11 cellular contexts compared by ENCODE assay signal in the genomic region with DNA sequence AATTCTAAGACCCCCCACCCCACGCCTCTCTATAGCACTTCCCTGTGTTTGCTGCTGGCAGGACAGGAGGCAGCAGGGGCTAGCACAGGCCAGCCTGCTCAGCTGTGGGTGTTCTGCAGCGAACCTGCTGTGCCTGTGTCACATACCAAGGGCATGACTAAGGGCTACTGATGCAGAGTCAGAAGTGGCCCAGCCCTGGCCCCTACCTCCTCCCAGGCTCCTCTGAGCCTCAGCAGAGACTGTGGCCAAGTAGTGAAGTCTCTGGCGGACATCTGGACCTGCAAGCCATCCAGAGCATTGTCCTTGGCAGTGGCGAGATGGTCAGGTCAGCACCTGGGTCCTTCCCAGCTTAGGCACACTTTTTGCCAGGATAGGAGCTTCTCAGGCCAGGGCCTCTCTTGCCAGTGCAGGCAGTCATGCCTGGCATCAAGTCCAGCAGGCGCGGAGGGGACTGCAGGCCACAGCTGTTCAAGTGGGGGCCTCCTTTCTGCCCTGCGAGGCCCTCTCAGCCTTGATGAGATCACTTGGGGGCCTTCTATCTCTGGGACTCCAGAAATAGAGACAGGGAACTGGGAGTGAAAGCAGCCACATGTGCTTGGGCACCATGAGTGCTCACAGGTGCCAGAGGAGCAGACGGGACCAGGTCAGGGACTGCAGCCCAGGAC.
DNase-seq lines count a peak whose midpoint lies in the region; ATAC-seq and TF ChIP-seq lines count a peak whose summit lies in the region.
"Had no signal": no experiment of that assay in that cellular context is flagged by ENCODE, and none has a peak within 500 bp of the region (broad histone marks: within the 10 kb centered on the region; RNA-seq: fewer than 3 reads in every experiment).

No MANE protein-coding gene starts in this region.

- H3K36me3 Mint-ChIP-seq in H9 (ENCODE audit: insufficient read depth in 1 of 3, low read depth in 3 of 3): no peaks in the 10 kb centered on the region; a peak in 1 of 7 replicates
- no peaks in the 10 kb centered on the region for H3K36me3 Mint-ChIP-seq in CD4-positive, alpha-beta T cell (ENCODE audit: low read depth)

- H3K4me1 ChIP-seq in H9 (ENCODE audit: insufficient read depth, low read length) (no peaks in the 10 kb centered on the region), foreskin keratinocyte (no peaks in the 10 kb centered on the region), psoas muscle (no peaks in the 10 kb centered on the region)

- peaks cover 5 to 12% of the 10 kb centered on the region in 2 experiments; a peak in 3 of 4 replicates for H3K4me1 Mint-ChIP-seq in H9
- H3K4me1 Mint-ChIP-seq in CD4-positive, alpha-beta T cell (ENCODE audit: low read depth): no peaks in the 10 kb centered on the region

- H2BK5ac ChIP-seq in H9 (ENCODE audit: insufficient read length, low read length): no peak overlapping the region

- H3K23me2 ChIP-seq in H9 (ENCODE audit: insufficient read length, low read depth, low read length, poor library complexity, severe bottlenecking): no peaks in the 10 kb centered on the region

- DNase-seq in H9 (peak; percentile 70), RKO (ENCODE audit: low spot score) (peak; percentile 54), foreskin keratinocyte (peak; percentile 34 to 51), psoas muscle (peak in 1 of 2 donors; percentile 69), NOMO-1 treated with DMSO at 0.1 percent for 48 hours (lab: John Stamatoyannopoulos, UW; ENCODE audit: unreplicated experiment) (no peak), DMS 273 (lab: John Stamatoyannopoulos, UW; ENCODE audit: unreplicated experiment) (no peak), NCI-H82 (lab: John Stamatoyannopoulos, UW) (no peak)
- DNase-seq in CD4-positive, alpha-beta T cell: no peak
- DNase-seq: SHP77 treated with DMSO at 0.1 percent for 48 hours had no signal

- no peak overlapping the region for H3K56ac ChIP-seq in H9 (ENCODE audit: insufficient read length, low read depth, low read length)

- no peak overlapping the region for H3K14ac ChIP-seq in H9 (ENCODE audit: insufficient read depth, low read length)

- peaks cover 6 to 8% of the 10 kb centered on the region in 2 experiments; a peak in 2 of 5 replicates for H3K9me3 Mint-ChIP-seq in H9
- peaks cover 2% of the 10 kb centered on the region for H3K9me3 Mint-ChIP-seq in CD4-positive, alpha-beta T cell
- H3K9me3 Mint-ChIP-seq: activated T-helper 1 cell treated with anti-CD3 and anti-CD28 coated beads, Interleukin-12 subunit alpha, Interleukin-12 subunit beta, Interleukin-2, Interleukin-4 antibody, amounts not matched to agents 30 ng/mL and 10 ng/mL and 1 ng/mL, durations not matched to agents 14 hours and 24 hours and 36 hours had no signal

- H3K4me3 ChIP-seq in psoas muscle: no peak overlapping the region

- H3K4ac ChIP-seq in H9 (ENCODE audit: low read depth, low read length): no peak overlapping the region

- no peaks in the 10 kb centered on the region for H3K79me1 ChIP-seq in H9 (ENCODE audit: insufficient read depth, low read depth, low read length, poor library complexity, severe bottlenecking)

- ATAC-seq in foreskin keratinocyte (peak; percentile 98), psoas muscle (peak; percentile 88 to 93 (median 90))
- no peak for ATAC-seq in CD4-positive, alpha-beta T cell (ENCODE audit: poor library complexity)

- H3K27ac Mint-ChIP-seq in H9: peak overlapping the region in 1 of 3 experiments; percentile 56; a peak in 1 of 7 replicates
- H3K27ac Mint-ChIP-seq in CD4-positive, alpha-beta T cell: no peak overlapping the region
- H3K27ac Mint-ChIP-seq: activated T-helper 1 cell treated with anti-CD3 and anti-CD28 coated beads, Interleukin-12 subunit alpha, Interleukin-12 subunit beta, Interleukin-2, Interleukin-4 antibody, amounts not matched to agents 30 ng/mL and 10 ng/mL and 1 ng/mL, durations not matched to agents 14 hours and 24 hours and 36 hours had no signal

- no peak overlapping the region for H3K4me2 ChIP-seq in H9 (ENCODE audit: insufficient read depth, insufficient read length, low read length)

- intact Hi-C loops in psoas muscle (cut with DNase I): loop anchor here in 1 of 2 donors (10.0 kb wide), 1 partner anchor 374 kb away; no protein-coding TSS in a partner anchor
- intact Hi-C loops in CD4-positive, alpha-beta T cell (cut with DNase I, micrococcal nuclease): no loop called here

- no peak overlapping the region for H4K5ac ChIP-seq in H9 (ENCODE audit: insufficient read length, low read depth, low read length)

- no peak for TF ChIP-seq CTCF in H9 (conservative IDR thresholded peaks at IDR 0.05)
- no peak for TF ChIP-seq CTCF in foreskin keratinocyte (conservative IDR thresholded peaks at IDR 0.05)
- TF ChIP-seq CTCF in psoas muscle (IDR thresholded peaks at IDR 0.05): no peak
- TF ChIP-seq CTCF in CD4-positive, alpha-beta T cell (IDR thresholded peaks at IDR 0.05): no peak

- H3K79me2 ChIP-seq in H9 (ENCODE audit: insufficient read depth, low read length): no peaks in the 10 kb centered on the region

- H2BK12ac ChIP-seq in H9 (ENCODE audit: insufficient read length, low read depth, low read length): no peak overlapping the region

- H2AK5ac ChIP-seq in H9 (ENCODE audit: insufficient read length, low read length): no peak overlapping the region

- CTCF ChIA-PET in CD4-positive, alpha-beta T cell (lab: Charles Lee): no interaction called here

- H2BK20ac ChIP-seq in H9 (ENCODE audit: low read depth, low read length, poor library complexity, severe bottlenecking): no peak overlapping the region

- no peak overlapping the region for H2BK120ac ChIP-seq in H9 (ENCODE audit: low read depth, low read length, poor library complexity, severe bottlenecking)

- no peaks in the 10 kb centered on the region for H4K20me1 ChIP-seq in H9 (ENCODE audit: control insufficient read depth, insufficient read depth, insufficient read length)

- H3K4me3 Mint-ChIP-seq in H9: no peak overlapping the region
- no peak overlapping the region for H3K4me3 Mint-ChIP-seq in CD4-positive, alpha-beta T cell
- H3K4me3 Mint-ChIP-seq: activated T-helper 1 cell treated with anti-CD3 and anti-CD28 coated beads, Interleukin-12 subunit alpha, Interleukin-12 subunit beta, Interleukin-2, Interleukin-4 antibody, amounts not matched to agents 30 ng/mL and 10 ng/mL and 1 ng/mL, durations not matched to agents 14 hours and 24 hours and 36 hours; nephron had no signal

- WGBS in H9 (ENCODE audit: extremely low coverage, insufficient read length, low lambda C conversion rate): no CpG with 5 or more reads among the region's 8 CpGs
- 25 to 37% (median 26%) methylated on average over 8 of the region's 8 CpGs for WGBS in psoas muscle, 3 donors

- POLR2A ChIA-PET in CD4-positive, alpha-beta T cell (lab: Charles Lee): no interaction called here

- no peak overlapping the region for H3T11ph ChIP-seq in H9 (ENCODE audit: low read length)

- no peak overlapping the region for H2AFZ ChIP-seq in H9 (ENCODE audit: low read length)

- no peak overlapping the region for H3K18ac ChIP-seq in H9 (ENCODE audit: insufficient read length, low read depth, low read length)

- H3K9me3 ChIP-seq in H9 (ENCODE audit: control insufficient read depth, low read depth, low read length) (no peaks in the 10 kb centered on the region), psoas muscle (no peaks in the 10 kb centered on the region)
- H3K9me3 ChIP-seq in CD4-positive, alpha-beta T cell (ENCODE audit: control insufficient read depth, low read length): no peaks in the 10 kb centered on the region

- H3K27ac ChIP-seq in H9 (ENCODE audit: insufficient read length, low read depth, low read length) (no peak overlapping the region), foreskin keratinocyte (no peak overlapping the region), psoas muscle (peak overlapping the region; percentile 50)
- H3K27ac ChIP-seq in CD4-positive, alpha-beta T cell (ENCODE audit: low read depth, low read length): no peak overlapping the region

- H4K8ac ChIP-seq in H9 (replicated peaks; ENCODE audit: insufficient read length, low read depth, low read length): no peak overlapping the region

- H3K27me3 ChIP-seq in H9 (ENCODE audit: insufficient read depth, low read length): no peaks in the 10 kb centered on the region
- H3K27me3 ChIP-seq in foreskin keratinocyte: no peaks in the 10 kb centered on the region
- H3K27me3 ChIP-seq in psoas muscle (ENCODE audit: insufficient read depth in 3 of 3, low read length in 2 of 3): no peaks in the 10 kb centered on the region
- H3K27me3 ChIP-seq in CD4-positive, alpha-beta T cell (ENCODE audit: control insufficient read depth, insufficient read depth, low read length): no peaks in the 10 kb centered on the region

- H3K9ac ChIP-seq in H9 (ENCODE audit: extremely low read depth, insufficient read length, low read length): no peak overlapping the region

- H3K27me3 Mint-ChIP-seq in H9 (ENCODE audit: low read depth): peaks cover 3% of the 10 kb centered on the region; the same call in 1 of the 2 replicates
- no peaks in the 10 kb centered on the region for H3K27me3 Mint-ChIP-seq in CD4-positive, alpha-beta T cell

- no peak overlapping the region for H3K23ac ChIP-seq in H9 (ENCODE audit: insufficient read length, low read depth, low read length)

- H2BK15ac ChIP-seq in H9 (ENCODE audit: low read depth, low read length): no peak overlapping the region

- H4K91ac ChIP-seq in H9 (ENCODE audit: insufficient read length, low read depth, low read length): no peak overlapping the region

- H3K36me3 ChIP-seq in psoas muscle (ENCODE audit: insufficient read depth in 1 of 2, low read depth in 1 of 2): no peaks in the 10 kb centered on the region

Comparison
In these comparisons a context has a peak if more than half of its experiments do, and no peak if none do; other contexts are left out.
1. DNase-seq: peak in H9 (single experiment), RKO (single experiment) and foreskin keratinocyte (2 of 2); none in CD4-positive, alpha-beta T cell (0 of 10), NOMO-1 treated with DMSO at 0.1 percent for 48 hours (single experiment), DMS 273 (single experiment) and NCI-H82 (single experiment).